18 cellular contexts compared by ENCODE assay signal in genomic region chr20:2475850-2476741, GRCh38. TPM values are rescaled to one million over a fixed set of nuclear protein-coding genes. Genes with fewer than 3 reads are reported as not detected.
A peak's percentile ranks its signal among the peaks of the same experiment; 100 is the strongest.
DNase-seq lines count a peak whose midpoint lies in the region; ATAC-seq and TF ChIP-seq lines count a peak whose summit lies in the region.
"Had no signal": no experiment of that assay in that cellular context is flagged by ENCODE, and none has a peak within 500 bp of the region (broad histone marks: within the 10 kb centered on the region; RNA-seq: fewer than 3 reads in every experiment).

No MANE protein-coding gene starts in this region.

- H3K36me3 ChIP-seq in lower lobe of right lung, result no peaks in the 10 kb centered on the region
- H3K36me3 ChIP-seq: HAP-1 had no signal

- no peak for TF ChIP-seq CTCF in lower lobe of right lung (IDR thresholded peaks at IDR 0.05)
- no peak for TF ChIP-seq CTCF in type B pancreatic cell (conservative IDR thresholded peaks at IDR 0.05)

- DNase-seq in right cardiac atrium (no peak), Right ventricle myocardium superior (no peak), lower lobe of right lung (no peak), type B pancreatic cell (ENCODE audit: extremely low spot score, unreplicated experiment) (no peak), activated T-cell treated with anti-CD3 and anti-CD28 coated beads for 4 hours (no peak), A172 (ENCODE audit: low spot score) (no peak)
- DNase-seq: 8988T; C1 segment of cervical spinal cord; Calu3; CD4-positive, alpha-beta T cell; DMS 273 treated with DMSO at 0.1 percent for 48 hours; GOT3; HFFc6 had no signal

- H3K36me3 Mint-ChIP-seq in type B pancreatic cell, result peaks cover 17% of the 10 kb centered on the region

- H3K27me3 Mint-ChIP-seq in type B pancreatic cell, result no peaks in the 10 kb centered on the region
- H3K27me3 Mint-ChIP-seq: B cell; CD4-positive, alpha-beta T cell had no signal

- H3K4me3 Mint-ChIP-seq in type B pancreatic cell, result no peak overlapping the region
- H3K4me3 Mint-ChIP-seq: B cell; CD4-positive, alpha-beta T cell; HFFc6 had no signal

- 94% methylated on average over 9 of the region's 9 CpGs for WGBS in right cardiac atrium

- peak; percentile 18 to 20 for ATAC-seq in right cardiac atrium
- ATAC-seq in Right ventricle myocardium superior (ENCODE audit: poor library complexity), result no peak
- ATAC-seq in esophagus mucosa, result peak; percentile 24
- ATAC-seq in lower lobe of right lung, result no peak
- no peak for ATAC-seq in GM19351 (IDR thresholded peaks at IDR 0.05; ENCODE audit: unreplicated experiment)

- H3K4me1 ChIP-seq in right cardiac atrium (ENCODE audit: control insufficient read depth, insufficient read depth, low read length) (no peaks in the 10 kb centered on the region), lower lobe of right lung (no peaks in the 10 kb centered on the region)

- no peak overlapping the region for H3K27ac ChIP-seq in right cardiac atrium (ENCODE audit: low read length)
- peak overlapping the region; percentile 9 for H3K27ac ChIP-seq in lower lobe of right lung

- H3K27ac Mint-ChIP-seq in type B pancreatic cell, result no peak overlapping the region
- H3K27ac Mint-ChIP-seq: B cell; CD4-positive, alpha-beta T cell; HFFc6 had no signal

- intact Hi-C loops in right cardiac atrium (cut with DNase I) (no loop called here), Right ventricle myocardium superior (cut with DNase I) (no loop called here), lower lobe of right lung (cut with DNase I) (no loop called here)

- H3K4me3 ChIP-seq in right cardiac atrium (ENCODE audit: low read length) (no peak overlapping the region), lower lobe of right lung (no peak overlapping the region)
- H3K4me3 ChIP-seq: GM12878, HAP-1 had no signal

- H3K9me3 ChIP-seq in right cardiac atrium (ENCODE audit: control insufficient read depth, low read length) (no peaks in the 10 kb centered on the region), lower lobe of right lung (no peaks in the 10 kb centered on the region)
- H3K9me3 ChIP-seq: HAP-1 had no signal

- H3K4me1 Mint-ChIP-seq in type B pancreatic cell (ENCODE audit: unreplicated experiment), result peaks cover under 1% of the 10 kb centered on the region

- H3K27me3 ChIP-seq in right cardiac atrium (ENCODE audit: control insufficient read depth, insufficient read depth) (no peaks in the 10 kb centered on the region), lower lobe of right lung (ENCODE audit: low read depth) (no peaks in the 10 kb centered on the region)

- no peaks in the 10 kb centered on the region for H3K9me3 Mint-ChIP-seq in type B pancreatic cell
- H3K9me3 Mint-ChIP-seq: HFFc6 had no signal

RNA-seq across cellular contexts. Expression of gene SNRPB, which starts 5.5 kb away (rescaled TPM):
- total RNA-seq in right cardiac atrium (10 to 100 TPM; 44.6 to 63.2 (median 48.2) TPM), Right ventricle myocardium superior (49.9 TPM), esophagus mucosa (177 TPM), lower lobe of right lung (78.8 TPM), type B pancreatic cell (ENCODE audit: low replicate concordance) (177 and 193 TPM in 2 replicates)
- 78.8 TPM for polyA plus RNA-seq in right cardiac atrium
- 787 and 874 TPM in 2 replicates for total RNA-seq in A172 (2014; rRNA removed; shearing (Covaris generic))

RNA-seq across cellular contexts. Expression of gene ZNF343, which starts 32.6 kb away (rescaled TPM):
- total RNA-seq in right cardiac atrium, result 1 to 10 TPM; 4.8 to 9.1 (median 8.1) TPM
- polyA plus RNA-seq in right cardiac atrium, result 4.1 TPM
- 5.5 TPM for total RNA-seq in Right ventricle myocardium superior
- 7.6 TPM for total RNA-seq in esophagus mucosa
- 8.8 TPM for total RNA-seq in lower lobe of right lung
- total RNA-seq in type B pancreatic cell (ENCODE audit: low replicate concordance), result 10.0 and 16.6 TPM in 2 replicates
- total RNA-seq in A172 (2014; rRNA removed; shearing (Covaris generic)), result 8.5 and 9.5 TPM in 2 replicates

Comparison
In these comparisons a context has a peak if more than half of its experiments do, and no peak if none do; other contexts are left out.
1. ATAC-seq: peak in right cardiac atrium (2 of 2) and esophagus mucosa (single experiment); none in Right ventricle myocardium superior (single experiment), lower lobe of right lung (0 of 2) and GM19351 (single experiment).